Comparison of ENCODE assay signal across 8 cellular contexts in the genomic region with DNA sequence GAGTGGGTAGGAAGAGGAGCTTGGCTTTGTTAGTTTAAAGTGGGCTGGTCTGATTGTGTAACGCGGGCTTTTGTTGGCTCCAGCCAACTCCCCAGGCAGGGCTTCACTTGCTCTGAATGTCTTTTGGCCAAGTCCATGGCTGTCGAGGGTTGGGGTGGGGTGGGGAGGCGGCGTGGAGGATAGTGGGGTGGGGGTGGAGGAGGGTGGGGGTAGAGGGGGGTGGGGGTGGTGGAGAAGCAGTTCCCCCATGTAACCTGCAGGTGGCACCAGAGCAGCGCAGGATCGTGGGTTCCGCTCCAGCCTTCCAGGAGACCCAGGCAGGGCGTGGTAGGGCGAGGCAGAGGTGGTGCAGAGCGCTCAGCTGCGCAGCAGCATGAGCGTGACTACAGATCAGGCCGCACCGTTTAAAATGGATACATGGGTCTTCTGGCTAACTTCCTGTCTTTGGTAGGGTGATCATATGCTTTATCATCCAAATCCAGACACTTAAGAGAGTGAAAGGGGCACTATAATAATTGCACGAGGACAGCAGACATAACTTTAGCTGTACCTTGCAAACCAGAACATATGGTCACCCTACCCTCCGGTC. TPM values are rescaled to one million over a fixed set of nuclear protein-coding genes. Genes with fewer than 3 reads are reported as not detected.
DNase-seq lines count a peak whose midpoint lies in the region; ATAC-seq and TF ChIP-seq lines count a peak whose summit lies in the region.

No MANE protein-coding gene starts in this region.

- peak overlapping the region; percentile 25 for H2AFZ ChIP-seq in osteoblast (ENCODE audit: low read length)

- DNase-seq in D341Med (ENCODE audit: low spot score), result peak; percentile 90
- DNase-seq in Kasumi-1 (lab: John Stamatoyannopoulos, UW), result peak; percentile 62 to 66
- DNase-seq in RPMI8226, result peak; percentile 79
- DNase-seq in activated T-helper 2 cell treated with anti-CD3 and anti-CD28 coated beads, Interferon-gamma antibody, Interleukin-2, Interleukin-4, amounts not matched to agents 10 μg/mL and 5 μg/mL and 100 μg/mL, durations not matched to agents 14 hours and 24 hours and 36 hours (ENCODE audit: low spot score), result peak; percentile 64
- DNase-seq in fibroblast of villous mesenchyme (ENCODE audit: low read depth), result peak; percentile 83
- DNase-seq in osteoblast (ENCODE audit: insufficient read length, low spot score, missing footprints), result peak; percentile 94
- peak; percentile 87 to 88 for DNase-seq in suprapubic skin (ENCODE audit: low spot score in 2 of 2)

- no peaks in the 10 kb centered on the region for H3K36me3 Mint-ChIP-seq in activated T-helper 2 cell treated with anti-CD3 and anti-CD28 coated beads, Interferon-gamma antibody, Interleukin-2, Interleukin-4, amounts not matched to agents 10 μg/mL and 5 μg/mL and 100 μg/mL, durations not matched to agents 14 hours and 24 hours and 36 hours (ENCODE audit: low read depth)

- 9% methylated on average over 13 of the region's 17 CpGs for WGBS in suprapubic skin

- no peak overlapping the region for H3K4me3 Mint-ChIP-seq in activated T-helper 2 cell treated with anti-CD3 and anti-CD28 coated beads, Interferon-gamma antibody, Interleukin-2, Interleukin-4, amounts not matched to agents 10 μg/mL and 5 μg/mL and 100 μg/mL, durations not matched to agents 14 hours and 24 hours and 36 hours (ENCODE audit: low read depth)

- H3K4me2 ChIP-seq in osteoblast (ENCODE audit: insufficient read depth, low read length), result peak overlapping the region; percentile 72

- no peak for TF ChIP-seq EP300 in suprapubic skin (IDR thresholded peaks at IDR 0.05)

- no peak for TF ChIP-seq POLR2A in suprapubic skin (IDR thresholded peaks at IDR 0.05)

- intact Hi-C loops in activated T-helper 2 cell treated with anti-CD3 and anti-CD28 coated beads, Interferon-gamma antibody, Interleukin-2, Interleukin-4, amounts not matched to agents 10 μg/mL and 5 μg/mL and 100 μg/mL, durations not matched to agents 14 hours and 24 hours and 36 hours (cut with micrococcal nuclease), result no loop called here

- H3K4me1 ChIP-seq in osteoblast (ENCODE audit: insufficient read depth, low read length) (peaks cover 35% of the 10 kb centered on the region), suprapubic skin (peaks cover 49% of the 10 kb centered on the region)

- no peaks in the 10 kb centered on the region for H3K9me3 ChIP-seq in osteoblast (ENCODE audit: low read depth, low read length)
- H3K9me3 ChIP-seq in suprapubic skin, result no peaks in the 10 kb centered on the region

- H3K27me3 Mint-ChIP-seq in activated T-helper 2 cell treated with anti-CD3 and anti-CD28 coated beads, Interferon-gamma antibody, Interleukin-2, Interleukin-4, amounts not matched to agents 10 μg/mL and 5 μg/mL and 100 μg/mL, durations not matched to agents 14 hours and 24 hours and 36 hours (ENCODE audit: low read depth), result peaks cover 2% of the 10 kb centered on the region

- H3K9me3 Mint-ChIP-seq in activated T-helper 2 cell treated with anti-CD3 and anti-CD28 coated beads, Interferon-gamma antibody, Interleukin-2, Interleukin-4, amounts not matched to agents 10 μg/mL and 5 μg/mL and 100 μg/mL, durations not matched to agents 14 hours and 24 hours and 36 hours, result no peaks in the 10 kb centered on the region

- no peak for ATAC-seq in HG02610 (IDR thresholded peaks at IDR 0.05; ENCODE audit: unreplicated experiment)

- H3K79me2 ChIP-seq in osteoblast (ENCODE audit: insufficient read depth, low read length), result no peaks in the 10 kb centered on the region

- H3K27ac Mint-ChIP-seq in activated T-helper 2 cell treated with anti-CD3 and anti-CD28 coated beads, Interferon-gamma antibody, Interleukin-2, Interleukin-4, amounts not matched to agents 10 μg/mL and 5 μg/mL and 100 μg/mL, durations not matched to agents 14 hours and 24 hours and 36 hours, result no peak overlapping the region

- H3K27ac ChIP-seq in osteoblast (ENCODE audit: low read depth, low read length) (no peak overlapping the region), suprapubic skin (no peak overlapping the region)

- peaks cover 6% of the 10 kb centered on the region for H3K4me1 Mint-ChIP-seq in activated T-helper 2 cell treated with anti-CD3 and anti-CD28 coated beads, Interferon-gamma antibody, Interleukin-2, Interleukin-4, amounts not matched to agents 10 μg/mL and 5 μg/mL and 100 μg/mL, durations not matched to agents 14 hours and 24 hours and 36 hours (ENCODE audit: low read depth)

- H3K27me3 ChIP-seq in osteoblast (ENCODE audit: insufficient read depth, low read length), result peaks cover 2% of the 10 kb centered on the region
- H3K27me3 ChIP-seq in suprapubic skin, result no peaks in the 10 kb centered on the region

- TF ChIP-seq CTCF in fibroblast of villous mesenchyme (IDR thresholded peaks at IDR 0.05; ENCODE audit: insufficient read depth, low read depth, low read length), result peak; percentile 58
- TF ChIP-seq CTCF in osteoblast (IDR thresholded peaks at IDR 0.05; ENCODE audit: extremely low read depth, low read depth, low read length), result peak; percentile 50
- peak in 1 of 2 donors; percentile 88 for TF ChIP-seq CTCF in suprapubic skin (IDR thresholded peaks at IDR 0.05)

- H4K20me1 ChIP-seq in osteoblast (ENCODE audit: insufficient read depth, low read length), result no peaks in the 10 kb centered on the region

- H3K36me3 ChIP-seq in osteoblast (ENCODE audit: insufficient read depth, low read length) (no peaks in the 10 kb centered on the region), suprapubic skin (no peaks in the 10 kb centered on the region)

- H3K4me3 ChIP-seq in fibroblast of villous mesenchyme (ENCODE audit: low read depth, low read length) (no peak overlapping the region), osteoblast (ENCODE audit: insufficient read depth, low read length) (peak overlapping the region; percentile 45), suprapubic skin (no peak overlapping the region)

RNA-seq across cellular contexts. Expression of gene GOLGA6A, which starts 28.3 kb away (rescaled TPM):
- not detected in 2 replicates for total RNA-seq in activated T-helper 2 cell treated with anti-CD3 and anti-CD28 coated beads, Interferon-gamma antibody, Interleukin-2, Interleukin-4, amounts not matched to agents 10 μg/mL and 5 μg/mL and 100 μg/mL, durations not matched to agents 14 hours and 24 hours and 36 hours
- not detected in 2 replicates for total RNA-seq in fibroblast of villous mesenchyme
- under 0.01 TPM in 1 of 2 replicates, not detected in the other for total RNA-seq in osteoblast
- total RNA-seq in suprapubic skin, result 1 to 10 TPM in 2 of 4 donors, under 1 TPM in 2; 0.21 to 3.9 (median 1.7) TPM

RNA-seq across cellular contexts. Expression of gene PML, which starts 59.5 kb away (rescaled TPM):
- 64.5 and 70.2 TPM in 2 replicates for total RNA-seq in activated T-helper 2 cell treated with anti-CD3 and anti-CD28 coated beads, Interferon-gamma antibody, Interleukin-2, Interleukin-4, amounts not matched to agents 10 μg/mL and 5 μg/mL and 100 μg/mL, durations not matched to agents 14 hours and 24 hours and 36 hours
- total RNA-seq in fibroblast of villous mesenchyme (49.6 and 56.1 TPM in 2 replicates), osteoblast (46.7 and 50.7 TPM in 2 replicates), suprapubic skin (100 to 1,000 TPM in 1 of 4 donors, 10 to 100 TPM in 3; 59.2 to 111 (median 82.5) TPM)
